In the genomic region with DNA sequence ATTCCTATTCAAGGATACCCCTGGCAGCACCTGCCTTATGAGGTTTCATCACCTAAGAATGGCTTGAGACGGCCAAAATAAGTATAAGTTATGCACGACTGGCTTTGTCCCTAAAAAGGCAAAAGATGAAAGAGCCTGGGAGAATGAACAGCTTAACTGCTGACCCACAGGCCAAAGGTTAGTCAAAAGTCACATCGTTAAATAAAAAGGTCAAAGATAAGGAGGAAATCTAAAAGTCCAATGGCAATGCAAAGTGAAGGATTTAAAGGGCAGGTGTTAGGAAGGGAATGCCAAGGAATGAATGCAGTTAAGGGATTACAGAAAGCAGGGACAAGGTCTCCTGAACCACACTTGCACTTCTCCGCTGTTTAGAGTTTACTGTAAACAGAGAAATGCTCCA, we compare ENCODE assay signal across 2 cellular contexts.
TF ChIP-seq lines count a peak whose summit lies in the region.

No MANE protein-coding gene starts in this region.

TF ChIP-seq in GM12878, 131 proteins besides CTCF, POLR2A, EP300 and RAD21:
- TF ChIP-seq NR2F1 (conservative IDR thresholded peaks at IDR 0.05) (peak; percentile 30; the same call in 1 of the 2 replicates), PAX8 (IDR thresholded peaks at IDR 0.05) (no peak)
- TF ChIP-seq, protein P1, sequence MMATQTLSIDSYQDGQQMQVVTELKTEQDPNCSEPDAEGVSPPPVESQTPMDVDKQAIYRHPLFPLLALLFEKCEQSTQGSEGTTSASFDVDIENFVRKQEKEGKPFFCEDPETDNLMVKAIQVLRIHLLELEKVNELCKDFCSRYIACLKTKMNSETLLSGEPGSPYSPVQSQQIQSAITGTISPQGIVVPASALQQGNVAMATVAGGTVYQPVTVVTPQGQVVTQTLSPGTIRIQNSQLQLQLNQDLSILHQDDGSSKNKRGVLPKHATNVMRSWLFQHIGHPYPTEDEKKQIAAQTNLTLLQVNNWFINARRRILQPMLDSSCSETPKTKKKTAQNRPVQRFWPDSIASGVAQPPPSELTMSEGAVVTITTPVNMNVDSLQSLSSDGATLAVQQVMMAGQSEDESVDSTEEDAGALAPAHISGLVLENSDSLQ (IDR thresholded peaks at IDR 0.05), result no peak

TF ChIP-seq in liver, 16 proteins besides CTCF, POLR2A, EP300 and RAD21:
- TF ChIP-seq NR2F2 (IDR thresholded peaks at IDR 0.05), result peak; percentile 95
- no peak for TF ChIP-seq JUND (IDR thresholded peaks at IDR 0.05)
- TF ChIP-seq, protein P2, sequence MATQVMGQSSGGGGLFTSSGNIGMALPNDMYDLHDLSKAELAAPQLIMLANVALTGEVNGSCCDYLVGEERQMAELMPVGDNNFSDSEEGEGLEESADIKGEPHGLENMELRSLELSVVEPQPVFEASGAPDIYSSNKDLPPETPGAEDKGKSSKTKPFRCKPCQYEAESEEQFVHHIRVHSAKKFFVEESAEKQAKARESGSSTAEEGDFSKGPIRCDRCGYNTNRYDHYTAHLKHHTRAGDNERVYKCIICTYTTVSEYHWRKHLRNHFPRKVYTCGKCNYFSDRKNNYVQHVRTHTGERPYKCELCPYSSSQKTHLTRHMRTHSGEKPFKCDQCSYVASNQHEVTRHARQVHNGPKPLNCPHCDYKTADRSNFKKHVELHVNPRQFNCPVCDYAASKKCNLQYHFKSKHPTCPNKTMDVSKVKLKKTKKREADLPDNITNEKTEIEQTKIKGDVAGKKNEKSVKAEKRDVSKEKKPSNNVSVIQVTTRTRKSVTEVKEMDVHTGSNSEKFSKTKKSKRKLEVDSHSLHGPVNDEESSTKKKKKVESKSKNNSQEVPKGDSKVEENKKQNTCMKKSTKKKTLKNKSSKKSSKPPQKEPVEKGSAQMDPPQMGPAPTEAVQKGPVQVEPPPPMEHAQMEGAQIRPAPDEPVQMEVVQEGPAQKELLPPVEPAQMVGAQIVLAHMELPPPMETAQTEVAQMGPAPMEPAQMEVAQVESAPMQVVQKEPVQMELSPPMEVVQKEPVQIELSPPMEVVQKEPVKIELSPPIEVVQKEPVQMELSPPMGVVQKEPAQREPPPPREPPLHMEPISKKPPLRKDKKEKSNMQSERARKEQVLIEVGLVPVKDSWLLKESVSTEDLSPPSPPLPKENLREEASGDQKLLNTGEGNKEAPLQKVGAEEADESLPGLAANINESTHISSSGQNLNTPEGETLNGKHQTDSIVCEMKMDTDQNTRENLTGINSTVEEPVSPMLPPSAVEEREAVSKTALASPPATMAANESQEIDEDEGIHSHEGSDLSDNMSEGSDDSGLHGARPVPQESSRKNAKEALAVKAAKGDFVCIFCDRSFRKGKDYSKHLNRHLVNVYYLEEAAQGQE (IDR thresholded peaks at IDR 0.05), result no peak
- TF ChIP-seq, protein P3, sequence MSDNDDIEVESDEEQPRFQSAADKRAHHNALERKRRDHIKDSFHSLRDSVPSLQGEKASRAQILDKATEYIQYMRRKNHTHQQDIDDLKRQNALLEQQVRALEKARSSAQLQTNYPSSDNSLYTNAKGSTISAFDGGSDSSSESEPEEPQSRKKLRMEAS (IDR thresholded peaks at IDR 0.05), result no peak
- peak; percentile 78 to 91 for TF ChIP-seq HNF4A (conservative IDR thresholded peaks at IDR 0.05)
- TF ChIP-seq TAF1 (conservative IDR thresholded peaks at IDR 0.05), result peak; percentile 5
- no peak for TF ChIP-seq EGR1 (IDR thresholded peaks at IDR 0.05; ENCODE audit: low read depth in 2 of 2)
- TF ChIP-seq YY1 (IDR thresholded peaks at IDR 0.05), result no peak
- TF ChIP-seq, protein P4, sequence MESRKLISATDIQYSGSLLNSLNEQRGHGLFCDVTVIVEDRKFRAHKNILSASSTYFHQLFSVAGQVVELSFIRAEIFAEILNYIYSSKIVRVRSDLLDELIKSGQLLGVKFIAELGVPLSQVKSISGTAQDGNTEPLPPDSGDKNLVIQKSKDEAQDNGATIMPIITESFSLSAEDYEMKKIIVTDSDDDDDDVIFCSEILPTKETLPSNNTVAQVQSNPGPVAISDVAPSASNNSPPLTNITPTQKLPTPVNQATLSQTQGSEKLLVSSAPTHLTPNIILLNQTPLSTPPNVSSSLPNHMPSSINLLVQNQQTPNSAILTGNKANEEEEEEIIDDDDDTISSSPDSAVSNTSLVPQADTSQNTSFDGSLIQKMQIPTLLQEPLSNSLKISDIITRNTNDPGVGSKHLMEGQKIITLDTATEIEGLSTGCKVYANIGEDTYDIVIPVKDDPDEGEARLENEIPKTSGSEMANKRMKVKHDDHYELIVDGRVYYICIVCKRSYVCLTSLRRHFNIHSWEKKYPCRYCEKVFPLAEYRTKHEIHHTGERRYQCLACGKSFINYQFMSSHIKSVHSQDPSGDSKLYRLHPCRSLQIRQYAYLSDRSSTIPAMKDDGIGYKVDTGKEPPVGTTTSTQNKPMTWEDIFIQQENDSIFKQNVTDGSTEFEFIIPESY (IDR thresholded peaks at IDR 0.05), result no peak
- TF ChIP-seq, protein P5, sequence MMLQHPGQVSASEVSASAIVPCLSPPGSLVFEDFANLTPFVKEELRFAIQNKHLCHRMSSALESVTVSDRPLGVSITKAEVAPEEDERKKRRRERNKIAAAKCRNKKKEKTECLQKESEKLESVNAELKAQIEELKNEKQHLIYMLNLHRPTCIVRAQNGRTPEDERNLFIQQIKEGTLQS (IDR thresholded peaks at IDR 0.05), result no peak
- TF ChIP-seq GABPA (IDR thresholded peaks at IDR 0.05 in 1 of 2, conservative IDR thresholded peaks at IDR 0.05 in 1 of 2), result no peak
- TF ChIP-seq FOXA2 (IDR thresholded peaks at IDR 0.05), result no peak
- TF ChIP-seq RXRA (IDR thresholded peaks at IDR 0.05), result peak; percentile 38 to 63
- peak; percentile 65 for TF ChIP-seq HNF4G (IDR thresholded peaks at IDR 0.05)
- TF ChIP-seq FOXA1 (IDR thresholded peaks at IDR 0.05), result no peak
- TF ChIP-seq SP1 (IDR thresholded peaks at IDR 0.05), result no peak
